Comparison of ENCODE assay signal across 1 cellular context in the genomic region with DNA sequence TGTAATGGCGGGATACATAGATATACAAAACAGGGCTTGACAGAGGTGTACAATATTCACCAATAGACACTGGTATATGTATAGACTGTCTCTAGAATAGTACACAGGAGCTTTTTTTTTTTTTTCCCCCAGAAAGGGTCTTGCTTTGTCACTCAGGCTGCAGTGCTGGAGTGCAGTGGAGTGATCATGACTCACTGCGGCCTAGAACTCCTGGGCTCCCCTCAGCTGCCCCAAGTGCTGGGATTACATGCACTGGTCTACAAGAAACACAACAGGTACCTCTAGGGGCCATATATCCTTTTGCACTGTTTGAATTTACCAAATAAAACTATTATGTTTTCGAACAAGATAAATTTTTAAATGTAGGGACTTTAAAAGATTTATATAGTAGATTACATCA.
TF ChIP-seq lines count a peak whose summit lies in the region.

No MANE protein-coding gene starts in this region.

TF ChIP-seq in HepG2, 621 proteins besides CTCF, POLR2A, EP300 and RAD21:
- TF ChIP-seq RORA (CRISPR knock-in tag; IDR thresholded peaks at IDR 0.05) (no peak), ZNF737 (CRISPR knock-in tag; IDR thresholded peaks at IDR 0.05; ENCODE audit: borderline replicate concordance) (no peak), ARNT (IDR thresholded peaks at IDR 0.05) (no peak), NR2F2 (IDR thresholded peaks at IDR 0.05; ENCODE audit: borderline replicate concordance, low read depth) (no peak), ZNF451 (CRISPR knock-in tag; IDR thresholded peaks at IDR 0.05) (no peak), THYN1 (CRISPR knock-in tag; IDR thresholded peaks at IDR 0.05; ENCODE audit: borderline replicate concordance, low read depth) (no peak), ZNF326 (CRISPR knock-in tag; IDR thresholded peaks at IDR 0.05; ENCODE audit: borderline replicate concordance) (no peak), ARNT2 (CRISPR knock-in tag; IDR thresholded peaks at IDR 0.05; ENCODE audit: low read depth) (no peak), ZNF704 (CRISPR knock-in tag; IDR thresholded peaks at IDR 0.05; ENCODE audit: borderline replicate concordance) (no peak), CREM (IDR thresholded peaks at IDR 0.05) (no peak), CREM (CRISPR knock-in tag; IDR thresholded peaks at IDR 0.05) (no peak), YEATS4 (CRISPR knock-in tag; IDR thresholded peaks at IDR 0.05; ENCODE audit: borderline replicate concordance) (no peak), NPAS2 (CRISPR knock-in tag; IDR thresholded peaks at IDR 0.05; ENCODE audit: borderline replicate concordance) (no peak), GRHL1 (CRISPR knock-in tag; conservative IDR thresholded peaks at IDR 0.05) (no peak), SRY (CRISPR knock-in tag; IDR thresholded peaks at IDR 0.05) (no peak), ZBTB42 (CRISPR knock-in tag; IDR thresholded peaks at IDR 0.05) (no peak), TEF (CRISPR knock-in tag; IDR thresholded peaks at IDR 0.05) (no peak)
- TF ChIP-seq, protein P1, sequence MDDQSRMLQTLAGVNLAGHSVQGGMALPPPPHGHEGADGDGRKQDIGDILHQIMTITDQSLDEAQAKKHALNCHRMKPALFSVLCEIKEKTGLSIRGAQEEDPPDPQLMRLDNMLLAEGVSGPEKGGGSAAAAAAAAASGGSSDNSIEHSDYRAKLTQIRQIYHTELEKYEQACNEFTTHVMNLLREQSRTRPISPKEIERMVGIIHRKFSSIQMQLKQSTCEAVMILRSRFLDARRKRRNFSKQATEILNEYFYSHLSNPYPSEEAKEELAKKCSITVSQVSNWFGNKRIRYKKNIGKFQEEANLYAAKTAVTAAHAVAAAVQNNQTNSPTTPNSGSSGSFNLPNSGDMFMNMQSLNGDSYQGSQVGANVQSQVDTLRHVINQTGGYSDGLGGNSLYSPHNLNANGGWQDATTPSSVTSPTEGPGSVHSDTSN (CRISPR knock-in tag; IDR thresholded peaks at IDR 0.05; ENCODE audit: borderline replicate concordance) = no peak
- TF ChIP-seq, protein P2, sequence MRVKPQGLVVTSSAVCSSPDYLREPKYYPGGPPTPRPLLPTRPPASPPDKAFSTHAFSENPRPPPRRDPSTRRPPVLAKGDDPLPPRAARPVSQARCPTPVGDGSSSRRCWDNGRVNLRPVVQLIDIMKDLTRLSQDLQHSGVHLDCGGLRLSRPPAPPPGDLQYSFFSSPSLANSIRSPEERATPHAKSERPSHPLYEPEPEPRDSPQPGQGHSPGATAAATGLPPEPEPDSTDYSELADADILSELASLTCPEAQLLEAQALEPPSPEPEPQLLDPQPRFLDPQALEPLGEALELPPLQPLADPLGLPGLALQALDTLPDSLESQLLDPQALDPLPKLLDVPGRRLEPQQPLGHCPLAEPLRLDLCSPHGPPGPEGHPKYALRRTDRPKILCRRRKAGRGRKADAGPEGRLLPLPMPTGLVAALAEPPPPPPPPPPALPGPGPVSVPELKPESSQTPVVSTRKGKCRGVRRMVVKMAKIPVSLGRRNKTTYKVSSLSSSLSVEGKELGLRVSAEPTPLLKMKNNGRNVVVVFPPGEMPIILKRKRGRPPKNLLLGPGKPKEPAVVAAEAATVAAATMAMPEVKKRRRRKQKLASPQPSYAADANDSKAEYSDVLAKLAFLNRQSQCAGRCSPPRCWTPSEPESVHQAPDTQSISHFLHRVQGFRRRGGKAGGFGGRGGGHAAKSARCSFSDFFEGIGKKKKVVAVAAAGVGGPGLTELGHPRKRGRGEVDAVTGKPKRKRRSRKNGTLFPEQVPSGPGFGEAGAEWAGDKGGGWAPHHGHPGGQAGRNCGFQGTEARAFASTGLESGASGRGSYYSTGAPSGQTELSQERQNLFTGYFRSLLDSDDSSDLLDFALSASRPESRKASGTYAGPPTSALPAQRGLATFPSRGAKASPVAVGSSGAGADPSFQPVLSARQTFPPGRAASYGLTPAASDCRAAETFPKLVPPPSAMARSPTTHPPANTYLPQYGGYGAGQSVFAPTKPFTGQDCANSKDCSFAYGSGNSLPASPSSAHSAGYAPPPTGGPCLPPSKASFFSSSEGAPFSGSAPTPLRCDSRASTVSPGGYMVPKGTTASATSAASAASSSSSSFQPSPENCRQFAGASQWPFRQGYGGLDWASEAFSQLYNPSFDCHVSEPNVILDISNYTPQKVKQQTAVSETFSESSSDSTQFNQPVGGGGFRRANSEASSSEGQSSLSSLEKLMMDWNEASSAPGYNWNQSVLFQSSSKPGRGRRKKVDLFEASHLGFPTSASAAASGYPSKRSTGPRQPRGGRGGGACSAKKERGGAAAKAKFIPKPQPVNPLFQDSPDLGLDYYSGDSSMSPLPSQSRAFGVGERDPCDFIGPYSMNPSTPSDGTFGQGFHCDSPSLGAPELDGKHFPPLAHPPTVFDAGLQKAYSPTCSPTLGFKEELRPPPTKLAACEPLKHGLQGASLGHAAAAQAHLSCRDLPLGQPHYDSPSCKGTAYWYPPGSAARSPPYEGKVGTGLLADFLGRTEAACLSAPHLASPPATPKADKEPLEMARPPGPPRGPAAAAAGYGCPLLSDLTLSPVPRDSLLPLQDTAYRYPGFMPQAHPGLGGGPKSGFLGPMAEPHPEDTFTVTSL (CRISPR knock-in tag; IDR thresholded peaks at IDR 0.05; ENCODE audit: borderline replicate concordance) = no peak
- TF ChIP-seq, protein P3, sequence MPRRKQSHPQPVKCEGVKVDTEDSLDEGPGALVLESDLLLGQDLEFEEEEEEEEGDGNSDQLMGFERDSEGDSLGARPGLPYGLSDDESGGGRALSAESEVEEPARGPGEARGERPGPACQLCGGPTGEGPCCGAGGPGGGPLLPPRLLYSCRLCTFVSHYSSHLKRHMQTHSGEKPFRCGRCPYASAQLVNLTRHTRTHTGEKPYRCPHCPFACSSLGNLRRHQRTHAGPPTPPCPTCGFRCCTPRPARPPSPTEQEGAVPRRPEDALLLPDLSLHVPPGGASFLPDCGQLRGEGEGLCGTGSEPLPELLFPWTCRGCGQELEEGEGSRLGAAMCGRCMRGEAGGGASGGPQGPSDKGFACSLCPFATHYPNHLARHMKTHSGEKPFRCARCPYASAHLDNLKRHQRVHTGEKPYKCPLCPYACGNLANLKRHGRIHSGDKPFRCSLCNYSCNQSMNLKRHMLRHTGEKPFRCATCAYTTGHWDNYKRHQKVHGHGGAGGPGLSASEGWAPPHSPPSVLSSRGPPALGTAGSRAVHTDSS (CRISPR knock-in tag; conservative IDR thresholded peaks at IDR 0.05) = no peak
